ENCODE assay signal across 8 cellular contexts in genomic region chr13:52128714-52129700, GRCh38. TPM values are rescaled to one million over a fixed set of nuclear protein-coding genes. Genes with fewer than 3 reads are reported as not detected.
DNase-seq lines count a peak whose midpoint lies in the region; ATAC-seq and TF ChIP-seq lines count a peak whose summit lies in the region.

A gene with protein sequence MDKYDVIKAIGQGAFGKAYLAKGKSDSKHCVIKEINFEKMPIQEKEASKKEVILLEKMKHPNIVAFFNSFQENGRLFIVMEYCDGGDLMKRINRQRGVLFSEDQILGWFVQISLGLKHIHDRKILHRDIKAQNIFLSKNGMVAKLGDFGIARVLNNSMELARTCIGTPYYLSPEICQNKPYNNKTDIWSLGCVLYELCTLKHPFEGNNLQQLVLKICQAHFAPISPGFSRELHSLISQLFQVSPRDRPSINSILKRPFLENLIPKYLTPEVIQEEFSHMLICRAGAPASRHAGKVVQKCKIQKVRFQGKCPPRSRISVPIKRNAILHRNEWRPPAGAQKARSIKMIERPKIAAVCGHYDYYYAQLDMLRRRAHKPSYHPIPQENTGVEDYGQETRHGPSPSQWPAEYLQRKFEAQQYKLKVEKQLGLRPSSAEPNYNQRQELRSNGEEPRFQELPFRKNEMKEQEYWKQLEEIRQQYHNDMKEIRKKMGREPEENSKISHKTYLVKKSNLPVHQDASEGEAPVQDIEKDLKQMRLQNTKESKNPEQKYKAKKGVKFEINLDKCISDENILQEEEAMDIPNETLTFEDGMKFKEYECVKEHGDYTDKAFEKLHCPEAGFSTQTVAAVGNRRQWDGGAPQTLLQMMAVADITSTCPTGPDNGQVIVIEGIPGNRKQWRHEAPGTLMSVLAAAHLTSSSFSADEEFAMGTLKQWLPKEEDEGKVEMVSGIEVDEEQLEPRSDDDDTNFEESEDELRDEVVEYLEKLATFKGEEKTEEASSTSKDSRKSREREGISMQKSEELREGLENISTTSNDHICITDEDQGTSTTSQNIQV (minus strand): TSS chr13:52129073. CDS start chr13:52127482, 1,591 bp downstream.

- H3K4me3 ChIP-seq in PC-9: peak within 1 kb of the TSS; percentile 63
- peak within 1 kb of the TSS; percentile 67 to 80 for H3K4me3 ChIP-seq in foreskin fibroblast (ENCODE audit: low read depth in 1 of 2, low read length in 2 of 2)
- H3K4me3 ChIP-seq in neural cell (ENCODE audit: low read length): peak within 1 kb of the TSS; percentile 87

- TF ChIP-seq CTCF in CD4-positive, alpha-beta T cell (IDR thresholded peaks at IDR 0.05): peak; percentile 70
- peak; percentile 72 for TF ChIP-seq CTCF in PC-9 (conservative IDR thresholded peaks at IDR 0.05)
- TF ChIP-seq CTCF in foreskin fibroblast (IDR thresholded peaks at IDR 0.05; ENCODE audit: low read depth, low read length): peak; percentile 89
- peak; percentile 88 for TF ChIP-seq CTCF in neural cell (IDR thresholded peaks at IDR 0.05; ENCODE audit: poor library complexity, severe bottlenecking)

- no peaks in the 10 kb centered on the region for H4K20me1 ChIP-seq in PC-9 (ENCODE audit: insufficient read depth)
- no peaks in the 10 kb centered on the region for H4K20me1 ChIP-seq in neural cell (ENCODE audit: insufficient read depth)

- no peak for TF ChIP-seq EP300 in neural cell (conservative IDR thresholded peaks at IDR 0.05; ENCODE audit: poor library complexity, severe bottlenecking)

- peaks cover 31% of the 10 kb centered on the region for H3K36me3 Mint-ChIP-seq in CD4-positive, alpha-beta T cell (ENCODE audit: low read depth)

- intact Hi-C loops in CD4-positive, alpha-beta T cell (cut with DNase I, micrococcal nuclease): loop anchor here (1.0 to 10.0 kb wide), 5 partner anchors 63 to 1004 kb away; no protein-coding TSS in a partner anchor
- intact Hi-C loops in PC-9 (cut with micrococcal nuclease; ENCODE audit: unreplicated experiment): loop anchor here (2.0 to 5.0 kb wide), 4 partner anchors 63 to 1004 kb away; partner anchors contain the start of genes DHRS12 and VPS36

- H3K9ac ChIP-seq in neural cell (ENCODE audit: low read length): peak within 1 kb of the TSS; percentile 44

- no peaks in the 10 kb centered on the region for H3K9me3 Mint-ChIP-seq in CD4-positive, alpha-beta T cell

- H3K27ac Mint-ChIP-seq in CD4-positive, alpha-beta T cell: no peak within 1 kb of the TSS

- H3K36me3 ChIP-seq in PC-9 (ENCODE audit: low read depth): no peaks in the 10 kb centered on the region
- peaks cover 8% of the 10 kb centered on the region for H3K36me3 ChIP-seq in neural cell (ENCODE audit: insufficient read depth, low read length)

- H3K4me1 Mint-ChIP-seq in CD4-positive, alpha-beta T cell (ENCODE audit: low read depth): peaks cover 20% of the 10 kb centered on the region

- TF ChIP-seq RAD21 in neural cell (conservative IDR thresholded peaks at IDR 0.05): peak; percentile 77

- peaks cover 11% of the 10 kb centered on the region for H3K4me1 ChIP-seq in PC-9 (replicated peaks; ENCODE audit: insufficient read depth)

- H3K27me3 Mint-ChIP-seq in CD4-positive, alpha-beta T cell: no peaks in the 10 kb centered on the region

- no TSS peak for BruUV-seq in PC-9 (replicated peaks; lab: Mats Ljungman, UMichigan)

- H3K27ac ChIP-seq in CD4-positive, alpha-beta T cell (ENCODE audit: low read depth, low read length): no peak within 1 kb of the TSS
- H3K27ac ChIP-seq in PC-9 (no peak within 1 kb of the TSS), neural cell (ENCODE audit: low read length) (no peak within 1 kb of the TSS)

- no peaks in the 10 kb centered on the region; the same call in 1 of the 2 replicates for H3F3A ChIP-seq in PC-9 (ENCODE audit: insufficient read depth, low read depth)
- peaks cover 3% of the 10 kb centered on the region for H3F3A ChIP-seq in neural cell (ENCODE audit: insufficient read depth, low read length, poor library complexity, severe bottlenecking)

- H3K79me2 ChIP-seq in PC-9 (ENCODE audit: low read depth): no peaks in the 10 kb centered on the region
- H3K79me2 ChIP-seq in neural cell (replicated peaks; ENCODE audit: insufficient read depth, low read length): no peaks in the 10 kb centered on the region

- H2AFZ ChIP-seq in PC-9 (peak within 1 kb of the TSS; percentile 80), neural cell (ENCODE audit: low read depth, low read length) (peak within 1 kb of the TSS; percentile 48)

- peak; percentile 8 to 60 (median 35) for DNase-seq in CD4-positive, alpha-beta T cell
- peak in 1 of 2 experiments; percentile 65 for DNase-seq in PC-9
- peak; percentile 43 for DNase-seq in activated effector memory CD4-positive, alpha-beta T cell treated with Interleukin-2 at 50 U/mL for 16 hours
- DNase-seq in foreskin fibroblast: peak; percentile 40 to 80
- DNase-seq in stromal cell of bone marrow (ENCODE audit: low read depth): peak; percentile 20

- CTCF ChIA-PET in CD4-positive, alpha-beta T cell (lab: Charles Lee): interaction anchor here (1.4 to 1.7 kb wide), 3 partner anchors 19 to 279 kb away, joined by 3 to 4 read pairs (median 3); no protein-coding TSS in a partner anchor
- CTCF ChIA-PET in PC-9 (lab: Charles Lee): interaction anchor here (1.1 kb wide), 1 partner anchor 193 kb away, joined by 3 read pairs; no protein-coding TSS in a partner anchor

- peak within 1 kb of the TSS; percentile 76 for H3K4me3 Mint-ChIP-seq in CD4-positive, alpha-beta T cell

- POLR2A ChIA-PET in CD4-positive, alpha-beta T cell (lab: Charles Lee): interaction anchor here (1.3 kb wide), 1 partner anchor 233 kb away, joined by 4 read pairs; no protein-coding TSS in a partner anchor
- POLR2A ChIA-PET in PC-9 (lab: Charles Lee; ENCODE audit: unreplicated experiment): no interaction called here

- peak; percentile 82 for ATAC-seq in CD4-positive, alpha-beta T cell (ENCODE audit: poor library complexity)
- peak; percentile 68 for ATAC-seq in GM19324 (IDR thresholded peaks at IDR 0.05; ENCODE audit: low FRiP score, unreplicated experiment)
- peak; percentile 62 for ATAC-seq in HG03442 (IDR thresholded peaks at IDR 0.05; ENCODE audit: unreplicated experiment)

- peak within 1 kb of the TSS; percentile 95 for H3K4me2 ChIP-seq in PC-9
- H3K4me2 ChIP-seq in neural cell (ENCODE audit: low read length): peak within 1 kb of the TSS; percentile 49

- H3K27me3 ChIP-seq in CD4-positive, alpha-beta T cell (ENCODE audit: control insufficient read depth, insufficient read depth, low read length): peaks cover 5% of the 10 kb centered on the region
- H3K27me3 ChIP-seq in PC-9 (ENCODE audit: insufficient read depth, low read depth) (no peaks in the 10 kb centered on the region; the same call in 1 of the 2 replicates), neural cell (ENCODE audit: insufficient read depth, low read depth, low read length) (peaks cover 15% of the 10 kb centered on the region)

- no peaks in the 10 kb centered on the region for H3K9me2 ChIP-seq in PC-9 (ENCODE audit: insufficient read depth)
- H3K9me2 ChIP-seq in neural cell (ENCODE audit: insufficient read depth, low read length): no peaks in the 10 kb centered on the region

- no peaks in the 10 kb centered on the region for H3K9me3 ChIP-seq in CD4-positive, alpha-beta T cell (ENCODE audit: control insufficient read depth, low read length)
- no peaks in the 10 kb centered on the region for H3K9me3 ChIP-seq in PC-9 (ENCODE audit: insufficient read depth, low read depth)
- H3K9me3 ChIP-seq in neural cell (ENCODE audit: low read length): no peaks in the 10 kb centered on the region

TF ChIP-seq in neural cell, 6 proteins besides CTCF, POLR2A, EP300 and RAD21:
- no peak for TF ChIP-seq TAF1 (IDR thresholded peaks at IDR 0.05; ENCODE audit: low read depth)
- peak; percentile 77 for TF ChIP-seq SMC3 (conservative IDR thresholded peaks at IDR 0.05; ENCODE audit: poor library complexity)
- TF ChIP-seq MXI1 (conservative IDR thresholded peaks at IDR 0.05; ENCODE audit: poor library complexity, severe bottlenecking): peak; percentile 89
- no peak for TF ChIP-seq EZH2 (IDR thresholded peaks at IDR 0.05; ENCODE audit: borderline replicate concordance, insufficient read depth, low read length, poor library complexity, severe bottlenecking)

RNA-seq across cellular contexts. Expression of the gene that starts here (rescaled TPM):
- total RNA-seq in CD4-positive, alpha-beta T cell: under 1 TPM in 1 of 2 experiments, not detected in 1; 0.08 TPM
- not detected in 2 replicates for total RNA-seq in PC-9 (2021)
- 0.06 and 0.43 TPM in 2 replicates for polyA plus RNA-seq in neural cell
- 0.23 and 0.49 TPM in 2 replicates for polyA minus RNA-seq in neural cell

Comparison
In these comparisons a context has a peak if more than half of its experiments do, and no peak if none do; other contexts are left out.
1. Peak in DNase-seq and ATAC-seq in CD4-positive, alpha-beta T cell; RNA of the gene not detected or under 1 TPM.